19 cellular contexts compared by ENCODE assay signal in genomic region chr10:14552010-14552409, GRCh38.
DNase-seq lines count a peak whose midpoint lies in the region; ATAC-seq and TF ChIP-seq lines count a peak whose summit lies in the region.
"Had no signal": no experiment of that assay in that cellular context is flagged by ENCODE, and none has a peak within 500 bp of the region (broad histone marks: within the 10 kb centered on the region; RNA-seq: fewer than 3 reads in every experiment).

No MANE protein-coding gene starts in this region.

- H3K4me1 ChIP-seq in OCI-LY1 (ENCODE audit: insufficient read depth, low read length, severe bottlenecking), result peaks cover 87% of the 10 kb centered on the region

- H4K20me1 ChIP-seq in OCI-LY1 (ENCODE audit: insufficient read depth, low read length), result no peaks in the 10 kb centered on the region

- H3K4me1 Mint-ChIP-seq in activated CD4-positive, alpha-beta T cell treated with anti-CD3 and anti-CD28 coated beads, Interleukin-2, amount 10 ng/mL, durations not matched to agents 24 days and 14 days, result peaks cover 65% of the 10 kb centered on the region
- peaks cover 70 to 80% of the 10 kb centered on the region in 2 donors for H3K4me1 Mint-ChIP-seq in effector memory CD8-positive, alpha-beta T cell (ENCODE audit: low read depth in 2 of 2)
- H3K4me1 Mint-ChIP-seq in stimulated activated naive CD8-positive, alpha-beta T cell treated with anti-CD3 and anti-CD28 coated beads, Interleukin-15, amount 100 ng/mL, for 72 hours, result peaks cover 96% of the 10 kb centered on the region

- H3K36me3 ChIP-seq in OCI-LY1 (ENCODE audit: insufficient read depth, low read length), result peaks cover 51% of the 10 kb centered on the region; the same call in 1 of the 2 replicates

- peaks cover 54% of the 10 kb centered on the region for H3K36me3 Mint-ChIP-seq in activated CD4-positive, alpha-beta T cell treated with anti-CD3 and anti-CD28 coated beads, Interleukin-2, amount 10 ng/mL, durations not matched to agents 24 days and 14 days (ENCODE audit: low read depth)
- peaks cover 81% of the 10 kb centered on the region for H3K36me3 Mint-ChIP-seq in effector memory CD8-positive, alpha-beta T cell (ENCODE audit: insufficient read depth)
- H3K36me3 Mint-ChIP-seq: WTC11 had no signal

- no peaks in the 10 kb centered on the region for H3K9me3 Mint-ChIP-seq in activated CD4-positive, alpha-beta T cell treated with anti-CD3 and anti-CD28 coated beads, Interleukin-2, amount 10 ng/mL, durations not matched to agents 24 days and 14 days
- H3K9me3 Mint-ChIP-seq in effector memory CD8-positive, alpha-beta T cell, result no peaks in the 10 kb centered on the region
- H3K9me3 Mint-ChIP-seq in stimulated activated naive CD8-positive, alpha-beta T cell treated with anti-CD3 and anti-CD28 coated beads, Interleukin-15, amount 100 ng/mL, for 72 hours, result no peaks in the 10 kb centered on the region
- H3K9me3 Mint-ChIP-seq: brain, GM23338, WTC11 had no signal

- intact Hi-C loops in activated CD4-positive, alpha-beta T cell treated with anti-CD3 and anti-CD28 coated beads, Interleukin-2, amount 10 ng/mL, durations not matched to agents 24 days and 14 days (cut with micrococcal nuclease), result no loop called here

- peaks cover 93% of the 10 kb centered on the region for H3K79me2 ChIP-seq in OCI-LY1 (ENCODE audit: insufficient read depth, low read length)

- no peaks in the 10 kb centered on the region for H3K27me3 Mint-ChIP-seq in activated CD4-positive, alpha-beta T cell treated with anti-CD3 and anti-CD28 coated beads, Interleukin-2, amount 10 ng/mL, durations not matched to agents 24 days and 14 days
- H3K27me3 Mint-ChIP-seq in effector memory CD8-positive, alpha-beta T cell, result no peaks in the 10 kb centered on the region
- no peaks in the 10 kb centered on the region for H3K27me3 Mint-ChIP-seq in stimulated activated naive CD8-positive, alpha-beta T cell treated with anti-CD3 and anti-CD28 coated beads, Interleukin-15, amount 100 ng/mL, for 72 hours
- H3K27me3 Mint-ChIP-seq: brain had no signal

- H3K27ac ChIP-seq in OCI-LY1 (ENCODE audit: low read depth, low read length, poor library complexity, severe bottlenecking), result peak overlapping the region; percentile 17
- H3K27ac ChIP-seq: RWPE1 had no signal

- ATAC-seq in effector memory CD8-positive, alpha-beta T cell (replicated peaks), result peak; percentile 26
- ATAC-seq in stimulated activated naive CD8-positive, alpha-beta T cell treated with anti-CD3 and anti-CD28 coated beads, Interleukin-15, amount 100 ng/mL, for 72 hours, result no peak
- ATAC-seq in GM19455 (IDR thresholded peaks at IDR 0.05; ENCODE audit: unreplicated experiment) (no peak), HG03045 (IDR thresholded peaks at IDR 0.05; ENCODE audit: unreplicated experiment) (no peak), HG02623 (IDR thresholded peaks at IDR 0.05; ENCODE audit: unreplicated experiment) (no peak)
- ATAC-seq: esophagus mucosa, GM12878, GM23338, right cardiac atrium, WTC11 had no signal

- H3K4me2 ChIP-seq in OCI-LY1 (ENCODE audit: low read length), result no peak overlapping the region
- H3K4me2 ChIP-seq: GM23338 had no signal

- H3K27ac Mint-ChIP-seq in activated CD4-positive, alpha-beta T cell treated with anti-CD3 and anti-CD28 coated beads, Interleukin-2, amount 10 ng/mL, durations not matched to agents 24 days and 14 days, result peak overlapping the region; percentile 22
- peak overlapping the region; percentile 95 to 98 for H3K27ac Mint-ChIP-seq in effector memory CD8-positive, alpha-beta T cell
- peak overlapping the region; percentile 63 to 77 for H3K27ac Mint-ChIP-seq in stimulated activated naive CD8-positive, alpha-beta T cell treated with anti-CD3 and anti-CD28 coated beads, Interleukin-15, amount 100 ng/mL, for 72 hours
- H3K27ac Mint-ChIP-seq: brain, GM23338, WTC11 had no signal

- no peak overlapping the region for H2AFZ ChIP-seq in OCI-LY1 (ENCODE audit: low read length)
- H2AFZ ChIP-seq: GM23338 had no signal

- DNase-seq in activated CD4-positive, alpha-beta T cell treated with anti-CD3 and anti-CD28 coated beads, Interleukin-2, amount 10 ng/mL, durations not matched to agents 24 days and 14 days, result no peak
- no peak for DNase-seq in activated CD4-positive, alpha-beta T cell treated with anti-CD3 and anti-CD28 coated beads, Interleukin-2, amount 50 U/mL, for 1 hour
- DNase-seq in effector memory CD8-positive, alpha-beta T cell, result no peak
- no peak for DNase-seq in stimulated activated naive CD8-positive, alpha-beta T cell treated with anti-CD3 and anti-CD28 coated beads, Interleukin-15, amount 100 ng/mL, for 72 hours
- DNase-seq: dermis blood vessel endothelial cell, mesenchymal stem cell, NCI-H82, right cardiac atrium, SW 1271 had no signal

- no peak overlapping the region for H3K9ac ChIP-seq in OCI-LY1 (ENCODE audit: low read length)

- no peaks in the 10 kb centered on the region for H3F3A ChIP-seq in OCI-LY1 (ENCODE audit: insufficient read depth, low read length)

- TF ChIP-seq CTCF in OCI-LY1 (IDR thresholded peaks at IDR 0.05; ENCODE audit: low read length), result no peak

- H3K9me3 ChIP-seq in OCI-LY1 (ENCODE audit: low read length), result no peaks in the 10 kb centered on the region

- H3K4me3 ChIP-seq in OCI-LY1 (ENCODE audit: low read depth, low read length, poor library complexity, severe bottlenecking), result no peak overlapping the region
- H3K4me3 ChIP-seq: GM12878, GM23338 had no signal

- H3K27me3 ChIP-seq in OCI-LY1 (ENCODE audit: insufficient read depth, low read length), result no peaks in the 10 kb centered on the region

- no peak overlapping the region for H3K4me3 Mint-ChIP-seq in activated CD4-positive, alpha-beta T cell treated with anti-CD3 and anti-CD28 coated beads, Interleukin-2, amount 10 ng/mL, durations not matched to agents 24 days and 14 days
- peak overlapping the region; percentile 48 to 74 for H3K4me3 Mint-ChIP-seq in effector memory CD8-positive, alpha-beta T cell
- peak overlapping the region; percentile 45 to 48 for H3K4me3 Mint-ChIP-seq in stimulated activated naive CD8-positive, alpha-beta T cell treated with anti-CD3 and anti-CD28 coated beads, Interleukin-15, amount 100 ng/mL, for 72 hours
- H3K4me3 Mint-ChIP-seq: brain, GM23338, WTC11 had no signal

- H3K9me2 ChIP-seq in OCI-LY1 (ENCODE audit: low read depth, low read length), result no peaks in the 10 kb centered on the region

Comparison
In these comparisons a context has a peak if more than half of its experiments do, and no peak if none do; other contexts are left out.
1. H3K27ac Mint-ChIP-seq: peak in every context shown above with its lines; median percentile 96 in effector memory CD8-positive, alpha-beta T cell; 70 in stimulated activated naive CD8-positive, alpha-beta T cell treated with anti-CD3 and anti-CD28 coated beads, Interleukin-15, amount 100 ng/mL, for 72 hours; 22 in activated CD4-positive, alpha-beta T cell treated with anti-CD3 and anti-CD28 coated beads, Interleukin-2, amount 10 ng/mL, durations not matched to agents 24 days and 14 days.